In genomic region chr6:90294989-90295853, GRCh38 we compare ENCODE assay signal across 8 cellular contexts. TPM values are rescaled to one million over a fixed set of nuclear protein-coding genes. Genes with fewer than 3 reads are reported as not detected.
DNase-seq lines count a peak whose midpoint lies in the region; ATAC-seq and TF ChIP-seq lines count a peak whose summit lies in the region.

No MANE protein-coding gene starts in this region.

- TF ChIP-seq CTCF in HCT116 (IDR thresholded peaks at IDR 0.05 in 2 of 3, conservative IDR thresholded peaks at IDR 0.05 in 1 of 3; ENCODE audit: borderline replicate concordance in 1 of 3, insufficient read depth in 1 of 3, low read depth in 2 of 3, low read length in 2 of 3) (no peak), retinal pigment epithelial cell (conservative IDR thresholded peaks at IDR 0.05; ENCODE audit: low read depth, low read length) (peak; percentile 21), vagina (IDR thresholded peaks at IDR 0.05) (peak in 1 of 3 experiments; percentile 11)

- intact Hi-C loops in HCT116 (cut with micrococcal nuclease) = no loop called here
- intact Hi-C loops in vagina (cut with DNase I) = loop anchor here (10.0 kb wide), 1 partner anchor 200 kb away; no protein-coding TSS in a partner anchor

- CTCF ChIA-PET in HCT116 (lab: Charles Lee) = no interaction called here

- peak overlapping the region; percentile 9; the same call in 1 of the 2 replicates for H3K27ac ChIP-seq in HCT116 (ENCODE audit: low read depth, low read length)
- H3K27ac ChIP-seq in angular gyrus (ENCODE audit: low read depth, low read length) = peak overlapping the region; percentile 42
- peak overlapping the region; percentile 91 for H3K27ac ChIP-seq in vagina

- H3K4me1 ChIP-seq in HCT116 (ENCODE audit: control insufficient read depth in 1 of 2, insufficient read depth in 2 of 2, low read length in 2 of 2) = peaks cover 0 to 13% of the 10 kb centered on the region in 2 experiments; a peak in 2 of 4 replicates
- peaks cover 17% of the 10 kb centered on the region for H3K4me1 ChIP-seq in vagina

- no peaks in the 10 kb centered on the region for H4K20me1 ChIP-seq in HCT116 (ENCODE audit: insufficient read depth)

- TF ChIP-seq POLR2A in HCT116 (IDR thresholded peaks at IDR 0.05; ENCODE audit: borderline replicate concordance, extremely low read depth, insufficient read depth, insufficient read length) (no peak), vagina (IDR thresholded peaks at IDR 0.05) (no peak)

- peak overlapping the region; percentile 80 for H3K4me2 ChIP-seq in HCT116 (ENCODE audit: low read length)

- POLR2A ChIA-PET in HCT116 (lab: Charles Lee) = no interaction called here

- TF ChIP-seq RAD21 in HCT116 (IDR thresholded peaks at IDR 0.05; ENCODE audit: low read depth) = no peak

- no peaks in the 10 kb centered on the region for H3K79me2 ChIP-seq in HCT116 (ENCODE audit: insufficient read depth, low read length)

- H3K9me3 ChIP-seq in HCT116 (ENCODE audit: control insufficient read depth in 1 of 2, insufficient read depth in 1 of 2, low read depth in 1 of 2, low read length in 2 of 2) = no peaks in the 10 kb centered on the region
- no peaks in the 10 kb centered on the region for H3K9me3 ChIP-seq in vagina

- DNase-seq in C1 segment of cervical spinal cord (lab: John Stamatoyannopoulos, UW) (peak in 12 of 14 donors; percentile 25 to 68 (median 54)), HCT116 (ENCODE audit: low read depth, low spot score) (no peak), T-helper 1 cell (peak; percentile 37 to 57 (median 52)), hippocampal formation (lab: John Stamatoyannopoulos, UW) (peak; percentile 45 to 50), retinal pigment epithelial cell (ENCODE audit: low read depth) (no peak), vagina (ENCODE audit: extremely low spot score in 2 of 2) (no peak)

- no peak overlapping the region for H2AFZ ChIP-seq in HCT116 (ENCODE audit: low read depth, low read length, poor library complexity, severe bottlenecking)

- H3K36me3 ChIP-seq in HCT116 (ENCODE audit: control insufficient read depth in 1 of 2, insufficient read depth in 2 of 2, low read length in 2 of 2) = no peaks in the 10 kb centered on the region
- no peaks in the 10 kb centered on the region for H3K36me3 ChIP-seq in vagina

- BruUV-seq in HCT116 (replicated peaks; lab: Mats Ljungman, UMichigan) = no TSS peak

- H3K9ac ChIP-seq in HCT116 (ENCODE audit: low read length) = peak overlapping the region; percentile 58

- ATAC-seq in HCT116 = no peak
- ATAC-seq in HG03378 (IDR thresholded peaks at IDR 0.05; ENCODE audit: unreplicated experiment) = no peak

- H3K9me2 ChIP-seq in HCT116 (ENCODE audit: insufficient read depth) = no peaks in the 10 kb centered on the region

- H3K27me3 ChIP-seq in HCT116 (ENCODE audit: insufficient read depth, low read length) = no peaks in the 10 kb centered on the region
- no peaks in the 10 kb centered on the region for H3K27me3 ChIP-seq in vagina

- H3K4me3 ChIP-seq in HCT116 (replicated peaks in 1 of 2; ENCODE audit: low read depth in 1 of 2, low read length in 2 of 2) (peak overlapping the region; percentile 53 to 62), retinal pigment epithelial cell (ENCODE audit: low read length) (peak overlapping the region; percentile 59), vagina (peak overlapping the region; percentile 84 to 95)

- RAD21 ChIA-PET in HCT116 (lab: Charles Lee; ENCODE audit: low non-redundant PET in 1 of 2, low total read pairs in 2 of 2, uncharacterized antibody in 2 of 2, unreplicated experiment in 2 of 2) = no interaction called here

TF ChIP-seq in HCT116, 20 proteins besides CTCF, POLR2A, EP300 and RAD21:
- TF ChIP-seq SRF (IDR thresholded peaks at IDR 0.05; ENCODE audit: low read depth) = no peak
- no peak for TF ChIP-seq SP1 (IDR thresholded peaks at IDR 0.05; ENCODE audit: low read depth)
- no peak for TF ChIP-seq CBX3 (IDR thresholded peaks at IDR 0.05; ENCODE audit: low read depth)
- TF ChIP-seq ELF1 (IDR thresholded peaks at IDR 0.05; ENCODE audit: borderline replicate concordance, low read depth) = no peak
- TF ChIP-seq EZH2phosphoT487 (IDR thresholded peaks at IDR 0.05; ENCODE audit: borderline replicate concordance) = no peak
- TF ChIP-seq REST (IDR thresholded peaks at IDR 0.05; ENCODE audit: low read depth) = no peak
- no peak for TF ChIP-seq EZH2 (IDR thresholded peaks at IDR 0.05)
- no peak for TF ChIP-seq ZNF274 (IDR thresholded peaks at IDR 0.05; ENCODE audit: low read depth, low read length)
- TF ChIP-seq ZBTB33 (IDR thresholded peaks at IDR 0.05; ENCODE audit: extremely low read depth, insufficient replicate concordance, low read length) = no peak
- TF ChIP-seq TCF7L2 (IDR thresholded peaks at IDR 0.05; ENCODE audit: borderline replicate concordance, extremely low read depth, insufficient read depth, insufficient read length) = no peak
- TF ChIP-seq FOSL1 (IDR thresholded peaks at IDR 0.05; ENCODE audit: low read depth) = no peak
- no peak for TF ChIP-seq ATF3 (IDR thresholded peaks at IDR 0.05)
- no peak for TF ChIP-seq EGR1 (IDR thresholded peaks at IDR 0.05; ENCODE audit: low read depth)
- TF ChIP-seq JUND (IDR thresholded peaks at IDR 0.05) = no peak
- no peak for TF ChIP-seq ZFX (IDR thresholded peaks at IDR 0.05)

RNA-seq across cellular contexts. Expression of gene BACH2, which starts 1.4 kb away (rescaled TPM):
- total RNA-seq in HCT116 (2021; ENCODE audit: unreplicated experiment) (3.3 TPM), vagina (6.4 TPM)
- polyA plus RNA-seq in HCT116 (2012) = 0.95 and 0.98 TPM in 2 replicates

Comparison
In these comparisons a context has a peak if more than half of its experiments do, and no peak if none do; other contexts are left out.
1. DNase-seq: peak in C1 segment of cervical spinal cord (12 of 14), T-helper 1 cell (5 of 5) and hippocampal formation (2 of 2); none in HCT116 (single experiment), retinal pigment epithelial cell (single experiment) and vagina (0 of 2).
2. H3K27ac ChIP-seq: peak in every context shown above with its lines; median percentile 91 in vagina; 42 in angular gyrus; 9 in HCT116.
3. Peak in every context shown above with its lines, with median percentiles within 50 percentile points of each other: H3K4me3 ChIP-seq.